Comparison of ENCODE assay signal across 9 cellular contexts in genomic region chr7:90347759-90348158, GRCh38. TPM values are rescaled to one million over a fixed set of nuclear protein-coding genes. Genes with fewer than 3 reads are reported as not detected.
DNase-seq lines count a peak whose midpoint lies in the region; ATAC-seq lines count a peak whose summit lies in the region.
"Had no signal": no experiment of that assay in that cellular context is flagged by ENCODE, and none has a peak within 500 bp of the region (broad histone marks: within the 10 kb centered on the region; RNA-seq: fewer than 3 reads in every experiment).

No MANE protein-coding gene starts in this region.

- H3K4me1 Mint-ChIP-seq in activated T-cell treated with anti-CD3 and anti-CD28 coated beads, Interleukin-2, amount 50 U/mL, for 72 hours (ENCODE audit: low read depth), result peaks cover 36% of the 10 kb centered on the region

- H3K4me3 Mint-ChIP-seq in activated T-cell treated with anti-CD3 and anti-CD28 coated beads, Interleukin-2, amount 50 U/mL, for 72 hours, result peak overlapping the region; percentile 87 to 97

- H3K9me3 ChIP-seq in iPS-18a (ENCODE audit: control insufficient read depth, low read depth, low read length), result no peaks in the 10 kb centered on the region
- H3K9me3 ChIP-seq in subcutaneous abdominal adipose tissue (ENCODE audit: control insufficient read depth in 5 of 5, low read length in 5 of 5), result no peaks in the 10 kb centered on the region

- no peaks in the 10 kb centered on the region for H3K9me3 Mint-ChIP-seq in activated T-cell treated with anti-CD3 and anti-CD28 coated beads, Interleukin-2, amount 50 U/mL, for 72 hours

- H3K27me3 Mint-ChIP-seq in activated T-cell treated with anti-CD3 and anti-CD28 coated beads, Interleukin-2, amount 50 U/mL, for 72 hours (ENCODE audit: low read depth), result no peaks in the 10 kb centered on the region

- H3K36me3 ChIP-seq in iPS-18a (ENCODE audit: control insufficient read depth, low read depth, low read length), result no peaks in the 10 kb centered on the region
- H3K36me3 ChIP-seq in subcutaneous abdominal adipose tissue (ENCODE audit: control insufficient read depth in 5 of 5, insufficient read depth in 5 of 5, low read length in 5 of 5), result no peaks in the 10 kb centered on the region

- H3K27me3 ChIP-seq in iPS-18a (ENCODE audit: control insufficient read depth, insufficient read depth, low read length), result no peaks in the 10 kb centered on the region
- H3K27me3 ChIP-seq in subcutaneous abdominal adipose tissue (ENCODE audit: control insufficient read depth in 5 of 5, insufficient read depth in 4 of 5, low read length in 5 of 5), result no peaks in the 10 kb centered on the region

- H3K27ac ChIP-seq in iPS-18a (ENCODE audit: low read length) (no peak overlapping the region), subcutaneous abdominal adipose tissue (ENCODE audit: low read depth, low read length) (no peak overlapping the region)

- H3K27ac Mint-ChIP-seq in activated T-cell treated with anti-CD3 and anti-CD28 coated beads, Interleukin-2, amount 50 U/mL, for 72 hours, result peak overlapping the region; percentile 98

- no peak for DNase-seq in activated T-cell treated with anti-CD3 and anti-CD28 coated beads, Interleukin-2, amount 50 U/mL, for 72 hours
- DNase-seq in activated T-cell treated with anti-CD3 and anti-CD28 coated beads for 4 hours (no peak), SKM-1 (lab: John Stamatoyannopoulos, UW; ENCODE audit: unreplicated experiment) (peak; percentile 13), NCI-H2227 (lab: John Stamatoyannopoulos, UW; ENCODE audit: unreplicated experiment) (no peak)
- DNase-seq in activated effector memory CD4-positive, alpha-beta T cell treated with anti-CD3 and anti-CD28 coated beads, Interleukin-2, amount 50 U/mL, for 16 hours, result no peak
- DNase-seq: foreskin melanocyte had no signal

- ATAC-seq in activated T-cell treated with anti-CD3 and anti-CD28 coated beads, Interleukin-2, amount 50 U/mL, for 72 hours (replicated peaks in 1 of 2), result no peak
- ATAC-seq in GM18498 (IDR thresholded peaks at IDR 0.05; ENCODE audit: unreplicated experiment), result no peak

- H3K4me1 ChIP-seq in iPS-18a (ENCODE audit: control insufficient read depth, low read depth, low read length), result peaks cover 7% of the 10 kb centered on the region
- H3K4me1 ChIP-seq in subcutaneous abdominal adipose tissue (ENCODE audit: control insufficient read depth in 5 of 5, insufficient read depth in 5 of 5, low read length in 5 of 5), result peaks cover 0 to 20% (median 20%) of the 10 kb centered on the region in 5 donors

- H3K9ac ChIP-seq in iPS-18a (ENCODE audit: low read length) (no peak overlapping the region), subcutaneous abdominal adipose tissue (ENCODE audit: low read length in 5 of 5) (no peak overlapping the region)

- H3K36me3 Mint-ChIP-seq in activated T-cell treated with anti-CD3 and anti-CD28 coated beads, Interleukin-2, amount 50 U/mL, for 72 hours (ENCODE audit: insufficient read depth in 2 of 2), result peaks cover 10 to 22% of the 10 kb centered on the region in 2 donors

- peak overlapping the region; percentile 100 for H3K4me3 ChIP-seq in iPS-18a (ENCODE audit: low read length)
- H3K4me3 ChIP-seq in subcutaneous abdominal adipose tissue (ENCODE audit: low read depth in 1 of 5, low read length in 5 of 5), result peak overlapping the region in 3 of 5 donors; percentile 22 to 98 (median 83)

RNA-seq across cellular contexts. Expression of gene GTPBP10, which starts 1.2 kb away (rescaled TPM):
- 10 to 100 TPM; 47.6 to 71.1 TPM for total RNA-seq in activated T-cell treated with anti-CD3 and anti-CD28 coated beads, Interleukin-2, amount 50 U/mL, for 72 hours

RNA-seq across cellular contexts. Expression of gene FAM237B, which starts 26.7 kb away (rescaled TPM):
- total RNA-seq in activated T-cell treated with anti-CD3 and anti-CD28 coated beads, Interleukin-2, amount 50 U/mL, for 72 hours, result not detected

RNA-seq across cellular contexts. Expression of gene CLDN12, which starts 55.5 kb away (rescaled TPM):
- 10 to 100 TPM in 1 of 2 donors, 1 to 10 TPM in 1; 5.5 to 11.2 TPM for total RNA-seq in activated T-cell treated with anti-CD3 and anti-CD28 coated beads, Interleukin-2, amount 50 U/mL, for 72 hours
